Comparison of ENCODE assay signal across 10 cellular contexts in the genomic region with DNA sequence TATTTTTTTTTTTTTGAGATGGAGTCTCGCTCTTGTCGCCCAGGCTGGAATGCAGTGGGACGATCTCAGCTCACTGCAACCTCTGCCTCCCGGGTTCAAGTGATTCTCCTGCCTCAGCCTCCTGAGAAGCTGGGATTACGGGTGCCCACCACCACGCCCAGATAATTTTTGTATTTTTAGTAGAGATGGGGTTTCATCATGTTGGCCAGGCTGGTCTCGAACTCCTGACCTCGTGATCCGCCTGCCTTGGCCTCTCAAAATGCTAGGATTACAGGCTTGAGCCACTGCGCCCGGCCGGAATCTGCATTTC. TPM values are rescaled to one million over a fixed set of nuclear protein-coding genes. Genes with fewer than 3 reads are reported as not detected.
DNase-seq lines count a peak whose midpoint lies in the region; ATAC-seq and TF ChIP-seq lines count a peak whose summit lies in the region.
"Not testable (repeated sequence)": the region's sequence is repeated elsewhere in the genome, so short reads cannot be mapped to it uniquely, and the experiment has no call there.
"Had no signal": no experiment of that assay in that cellular context is flagged by ENCODE, and none has a peak within 500 bp of the region (broad histone marks: within the 10 kb centered on the region; RNA-seq: fewer than 3 reads in every experiment).

No MANE protein-coding gene starts in this region.

- H3K9me3 Mint-ChIP-seq in T-helper 1 cell treated with Interleukin-12 subunit alpha and Interleukin-12 subunit beta and Interleukin-4 antibody, amounts not matched to agents 30 μg/mL and 1 μg/mL, for 36 hours; activated naive CD8-positive, alpha-beta T cell treated with anti-CD3 and anti-CD28 coated beads, Interleukin-2, amount 50 U/mL, for 24 hours; effector memory CD8-positive, alpha-beta T cell; natural killer cell treated with Interleukin-12 subunit alpha and Interleukin-12 subunit beta and Interleukin-15 and Interleukin-18, amount 100 ng/mL, for 72 hours; stimulated activated effector memory CD8-positive, alpha-beta T cell treated with anti-CD3 and anti-CD28 coated beads, Interleukin-12 subunit alpha, Interleukin-12 subunit beta, amount 100 ng/mL, for 72 hours: not testable (repeated sequence)

- H3K9ac ChIP-seq in HUES48 (ENCODE audit: low read depth, low read length): peak overlapping the region; percentile 83

- not testable (repeated sequence) for ATAC-seq in activated naive CD8-positive, alpha-beta T cell treated with anti-CD3 and anti-CD28 coated beads, Interleukin-2, amount 50 U/mL, for 24 hours; effector memory CD8-positive, alpha-beta T cell (replicated peaks); natural killer cell treated with Interleukin-12 subunit alpha and Interleukin-12 subunit beta and Interleukin-15 and Interleukin-18, amount 100 ng/mL, for 72 hours; stimulated activated effector memory CD8-positive, alpha-beta T cell treated with anti-CD3 and anti-CD28 coated beads, Interleukin-12 subunit alpha, Interleukin-12 subunit beta, amount 100 ng/mL, for 72 hours

- not testable (repeated sequence) for H3K27me3 ChIP-seq in HUES48 (ENCODE audit: control insufficient read depth, insufficient read depth, low read length); iPS DF 6.9 (ENCODE audit: control insufficient read depth, insufficient read depth, low read length)

- no CpG with 5 or more reads among the region's 12 CpGs for WGBS in iPS DF 6.9 (ENCODE audit: insufficient coverage, insufficient read length)

- DNase-seq in AG10803 (ENCODE audit: low read depth); activated naive CD8-positive, alpha-beta T cell treated with anti-CD3 and anti-CD28 coated beads, Interleukin-2, amount 50 U/mL, for 24 hours; effector memory CD8-positive, alpha-beta T cell; iPS DF 6.9 (ENCODE audit: low read depth, low spot score); natural killer cell treated with Interleukin-12 subunit alpha and Interleukin-12 subunit beta and Interleukin-15 and Interleukin-18, amount 100 ng/mL, for 72 hours (ENCODE audit: low spot score); stimulated activated effector memory CD8-positive, alpha-beta T cell treated with anti-CD3 and anti-CD28 coated beads, Interleukin-12 subunit alpha, Interleukin-12 subunit beta, amount 100 ng/mL, for 72 hours (ENCODE audit: low spot score in 2 of 2): not testable (repeated sequence)

- not testable (repeated sequence) for H3K36me3 ChIP-seq in HUES48 (ENCODE audit: control insufficient read depth, insufficient read depth, low read length); iPS DF 6.9 (ENCODE audit: control insufficient read depth, insufficient read depth, low read length)

- H3K4me1 ChIP-seq in HUES48 (ENCODE audit: control insufficient read depth, insufficient read depth, low read length): peaks cover 17% of the 10 kb centered on the region
- peaks cover 13% of the 10 kb centered on the region for H3K4me1 ChIP-seq in iPS DF 6.9 (ENCODE audit: control insufficient read depth, insufficient read depth, low read length)

- TF ChIP-seq CTCF in AG10803 (conservative IDR thresholded peaks at IDR 0.05; ENCODE audit: low read length): not testable (repeated sequence)

- H3K4me1 Mint-ChIP-seq in T-helper 1 cell treated with Interleukin-12 subunit alpha and Interleukin-12 subunit beta and Interleukin-4 antibody, amounts not matched to agents 30 μg/mL and 1 μg/mL, for 36 hours (ENCODE audit: low read depth): peaks cover 56% of the 10 kb centered on the region
- peaks cover 43% of the 10 kb centered on the region for H3K4me1 Mint-ChIP-seq in activated naive CD8-positive, alpha-beta T cell treated with anti-CD3 and anti-CD28 coated beads, Interleukin-2, amount 50 U/mL, for 24 hours
- peaks cover 32 to 40% of the 10 kb centered on the region in 2 donors for H3K4me1 Mint-ChIP-seq in effector memory CD8-positive, alpha-beta T cell (ENCODE audit: low read depth in 2 of 2)
- peaks cover 19 to 25% of the 10 kb centered on the region in 2 donors for H3K4me1 Mint-ChIP-seq in natural killer cell treated with Interleukin-12 subunit alpha and Interleukin-12 subunit beta and Interleukin-15 and Interleukin-18, amount 100 ng/mL, for 72 hours (ENCODE audit: low read depth in 2 of 2)
- H3K4me1 Mint-ChIP-seq in stimulated activated effector memory CD8-positive, alpha-beta T cell treated with anti-CD3 and anti-CD28 coated beads, Interleukin-12 subunit alpha, Interleukin-12 subunit beta, amount 100 ng/mL, for 72 hours: peaks cover 52% of the 10 kb centered on the region

- peak overlapping the region; percentile 82 for H3K27ac Mint-ChIP-seq in T-helper 1 cell treated with Interleukin-12 subunit alpha and Interleukin-12 subunit beta and Interleukin-4 antibody, amounts not matched to agents 30 μg/mL and 1 μg/mL, for 36 hours
- H3K27ac Mint-ChIP-seq in activated naive CD8-positive, alpha-beta T cell treated with anti-CD3 and anti-CD28 coated beads, Interleukin-2, amount 50 U/mL, for 24 hours: peak overlapping the region; percentile 60
- peak overlapping the region in 1 of 2 donors; percentile 85 for H3K27ac Mint-ChIP-seq in effector memory CD8-positive, alpha-beta T cell
- not testable (repeated sequence) for H3K27ac Mint-ChIP-seq in natural killer cell treated with Interleukin-12 subunit alpha and Interleukin-12 subunit beta and Interleukin-15 and Interleukin-18, amount 100 ng/mL, for 72 hours; stimulated activated effector memory CD8-positive, alpha-beta T cell treated with anti-CD3 and anti-CD28 coated beads, Interleukin-12 subunit alpha, Interleukin-12 subunit beta, amount 100 ng/mL, for 72 hours

- not testable (repeated sequence) for H3K36me3 Mint-ChIP-seq in T-helper 1 cell treated with Interleukin-12 subunit alpha and Interleukin-12 subunit beta and Interleukin-4 antibody, amounts not matched to agents 30 μg/mL and 1 μg/mL, for 36 hours (ENCODE audit: low read depth); activated naive CD8-positive, alpha-beta T cell treated with anti-CD3 and anti-CD28 coated beads, Interleukin-2, amount 50 U/mL, for 24 hours (ENCODE audit: low read depth); natural killer cell treated with Interleukin-12 subunit alpha and Interleukin-12 subunit beta and Interleukin-15 and Interleukin-18, amount 100 ng/mL, for 72 hours; stimulated activated effector memory CD8-positive, alpha-beta T cell treated with anti-CD3 and anti-CD28 coated beads, Interleukin-12 subunit alpha, Interleukin-12 subunit beta, amount 100 ng/mL, for 72 hours
- peaks cover 11% of the 10 kb centered on the region for H3K36me3 Mint-ChIP-seq in effector memory CD8-positive, alpha-beta T cell (ENCODE audit: insufficient read depth)

- H3K4me3 ChIP-seq in AG10803 (ENCODE audit: low read length) (peak overlapping the region; percentile 78), HUES48 (ENCODE audit: low read depth, low read length) (peak overlapping the region; percentile 67), iPS DF 6.9 (ENCODE audit: low read length) (peak overlapping the region; percentile 80; the same call in 1 of the 2 replicates)

- H3K27ac ChIP-seq in HUES48 (ENCODE audit: low read depth, low read length): peak overlapping the region; percentile 93
- not testable (repeated sequence) for H3K27ac ChIP-seq in iPS DF 6.9 (ENCODE audit: low read length)

- not testable (repeated sequence) for H3K27me3 Mint-ChIP-seq in T-helper 1 cell treated with Interleukin-12 subunit alpha and Interleukin-12 subunit beta and Interleukin-4 antibody, amounts not matched to agents 30 μg/mL and 1 μg/mL, for 36 hours (ENCODE audit: low read depth); activated naive CD8-positive, alpha-beta T cell treated with anti-CD3 and anti-CD28 coated beads, Interleukin-2, amount 50 U/mL, for 24 hours; effector memory CD8-positive, alpha-beta T cell; natural killer cell treated with Interleukin-12 subunit alpha and Interleukin-12 subunit beta and Interleukin-15 and Interleukin-18, amount 100 ng/mL, for 72 hours

- peak overlapping the region; percentile 82 for H3K4me3 Mint-ChIP-seq in T-helper 1 cell treated with Interleukin-12 subunit alpha and Interleukin-12 subunit beta and Interleukin-4 antibody, amounts not matched to agents 30 μg/mL and 1 μg/mL, for 36 hours
- H3K4me3 Mint-ChIP-seq in activated naive CD8-positive, alpha-beta T cell treated with anti-CD3 and anti-CD28 coated beads, Interleukin-2, amount 50 U/mL, for 24 hours: peak overlapping the region; percentile 77
- peak overlapping the region; percentile 71 to 73 for H3K4me3 Mint-ChIP-seq in effector memory CD8-positive, alpha-beta T cell
- peak overlapping the region; percentile 71 for H3K4me3 Mint-ChIP-seq in natural killer cell treated with Interleukin-12 subunit alpha and Interleukin-12 subunit beta and Interleukin-15 and Interleukin-18, amount 100 ng/mL, for 72 hours
- H3K4me3 Mint-ChIP-seq in stimulated activated effector memory CD8-positive, alpha-beta T cell treated with anti-CD3 and anti-CD28 coated beads, Interleukin-12 subunit alpha, Interleukin-12 subunit beta, amount 100 ng/mL, for 72 hours: peak overlapping the region; percentile 75

- H3K9me3 ChIP-seq in HUES48 (ENCODE audit: control insufficient read depth, insufficient read depth, low read length); iPS DF 6.9 (ENCODE audit: control insufficient read depth, insufficient read depth, low read length): not testable (repeated sequence)

RNA-seq across cellular contexts. Expression of a gene that starts 22.2 kb away (rescaled TPM):
- not detected for total RNA-seq in natural killer cell treated with Interleukin-12 subunit alpha and Interleukin-12 subunit beta and Interleukin-15 and Interleukin-18, amount 100 ng/mL, for 72 hours
- total RNA-seq: H4; T-helper 1 cell treated with Interleukin-12 subunit alpha and Interleukin-12 subunit beta and Interleukin-4 antibody, amounts not matched to agents 30 ng/mL and 1 ng/mL, for 36 hours had no signal

RNA-seq across cellular contexts. Expression of a gene that starts 39.5 kb away (rescaled TPM):
- total RNA-seq in natural killer cell treated with Interleukin-12 subunit alpha and Interleukin-12 subunit beta and Interleukin-15 and Interleukin-18, amount 100 ng/mL, for 72 hours: 100 to 1,000 TPM in 1 of 2 donors, 10 to 100 TPM in 1; 42.4 to 100 TPM
